Comparison of ENCODE assay signal across 18 cellular contexts in the genomic region with DNA sequence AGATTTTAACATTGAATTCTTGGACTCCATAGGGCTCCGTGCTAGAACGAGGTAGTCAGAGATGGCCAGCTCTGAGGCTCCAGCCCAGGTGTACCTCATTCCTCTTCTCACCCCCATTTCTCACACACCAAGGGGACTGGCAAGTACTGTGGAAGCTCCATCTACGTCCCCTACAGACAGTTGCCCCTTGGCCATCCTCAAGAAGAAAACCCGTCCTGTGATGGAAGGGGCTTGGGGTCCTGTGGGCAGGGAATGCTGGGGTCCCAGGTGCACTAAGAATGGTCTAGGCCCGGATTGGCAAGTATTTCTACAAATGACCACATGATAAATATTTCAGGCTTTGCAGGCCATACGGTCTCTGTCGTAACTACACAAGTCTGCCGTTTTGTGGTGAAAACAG.
DNase-seq lines count a peak whose midpoint lies in the region; ATAC-seq and TF ChIP-seq lines count a peak whose summit lies in the region.
"Had no signal": no experiment of that assay in that cellular context is flagged by ENCODE, and none has a peak within 500 bp of the region (broad histone marks: within the 10 kb centered on the region; RNA-seq: fewer than 3 reads in every experiment).

No MANE protein-coding gene starts in this region.

- H3K4me1 ChIP-seq in esophagus muscularis mucosa, result peaks cover 0 to 6% (median 0%) of the 10 kb centered on the region in 4 donors
- H3K4me1 ChIP-seq: BE2C had no signal

- DNase-seq in coronary artery (ENCODE audit: low spot score) (peak; percentile 33), esophagus muscularis mucosa (ENCODE audit: extremely low spot score) (peak; percentile 53), islet precursor cell (peak; percentile 12)
- DNase-seq: 8988T; ACHN; BE2C; C1 segment of cervical spinal cord; Calu3; CD4-positive, alpha-beta memory T cell; CD4-positive, CD25-positive, alpha-beta regulatory T cell; CD8-positive, alpha-beta memory T cell; COR-L47; DMS79 treated with DMSO at 0.1 percent for 48 hours; GF-D8 had no signal

- H3K9me3 ChIP-seq in esophagus muscularis mucosa, result no peaks in the 10 kb centered on the region
- H3K9me3 ChIP-seq: BE2C, BLaER1 had no signal

- TF ChIP-seq POLR2A in esophagus muscularis mucosa (IDR thresholded peaks at IDR 0.05; ENCODE audit: low read depth) (no peak), GM18505 (IDR thresholded peaks at IDR 0.05; ENCODE audit: borderline replicate concordance, extremely low read depth, insufficient read depth, insufficient read length) (no peak)

- H3K27me3 ChIP-seq in esophagus muscularis mucosa, result no peaks in the 10 kb centered on the region
- H3K27me3 ChIP-seq: BE2C, BLaER1 had no signal

- TF ChIP-seq CTCF in coronary artery (IDR thresholded peaks at IDR 0.05) (no peak), esophagus muscularis mucosa (IDR thresholded peaks at IDR 0.05) (no peak)

- no peak for TF ChIP-seq EP300 in esophagus muscularis mucosa (IDR thresholded peaks at IDR 0.05)

- H3K4me3 ChIP-seq in coronary artery (no peak overlapping the region), esophagus muscularis mucosa (no peak overlapping the region)
- H3K4me3 ChIP-seq: BLaER1 had no signal

- H3K27ac ChIP-seq in coronary artery, result no peak overlapping the region
- no peak overlapping the region for H3K27ac ChIP-seq in esophagus muscularis mucosa (replicated peaks in 1 of 4)
- H3K27ac ChIP-seq: BLaER1 had no signal

- intact Hi-C loops in esophagus muscularis mucosa (cut with DNase I), result no loop called here

- no peak for ATAC-seq in HG03565 (IDR thresholded peaks at IDR 0.05; ENCODE audit: unreplicated experiment)
- no peak for ATAC-seq in GM18505 (IDR thresholded peaks at IDR 0.05; ENCODE audit: unreplicated experiment)
- no peak for ATAC-seq in GM18519 (IDR thresholded peaks at IDR 0.05; ENCODE audit: low FRiP score, unreplicated experiment)

- 93% methylated on average over 8 of the region's 8 CpGs for WGBS in esophagus muscularis mucosa

- H3K36me3 ChIP-seq in esophagus muscularis mucosa, result no peaks in the 10 kb centered on the region
- H3K36me3 ChIP-seq: BE2C, BLaER1 had no signal
